Comparison of ENCODE assay signal across 36 cellular contexts in the genomic region with DNA sequence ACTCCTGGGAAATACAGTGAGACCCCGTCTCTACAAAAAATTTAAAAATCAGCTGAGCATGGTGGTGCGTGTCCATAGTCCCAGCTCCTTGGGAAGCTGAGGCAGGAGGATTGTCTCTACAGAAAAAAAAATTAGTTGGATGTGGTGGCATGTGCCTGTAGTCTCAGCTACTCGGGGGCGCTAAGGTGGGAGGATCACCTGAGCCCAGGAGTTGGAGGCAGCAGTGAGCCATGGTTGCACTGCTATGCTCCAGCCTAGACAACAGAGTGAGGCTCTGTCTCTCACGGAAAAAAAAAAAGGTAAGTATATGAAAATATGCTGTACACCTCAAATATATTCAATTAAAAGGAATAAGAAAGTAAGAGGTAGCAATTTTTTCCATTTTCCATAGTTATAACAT.
"Had no signal": no experiment of that assay in that cellular context is flagged by ENCODE, and none has a peak within 500 bp of the region (broad histone marks: within the 10 kb centered on the region; RNA-seq: fewer than 3 reads in every experiment).

No MANE protein-coding gene starts in this region.

- H3K27ac ChIP-seq: adrenal gland, ascending aorta, body of pancreas, brain microvascular endothelial cell, breast epithelium, cardiac muscle cell had no signal

- DNase-seq: activated effector memory CD4-positive, alpha-beta T cell treated with anti-CD3 and anti-CD28 coated beads, Interleukin-2, amount 50 U/mL, for 16 hours; activated effector memory CD4-positive, alpha-beta T cell treated with Interleukin-2 at 50 U/mL for 16 hours; activated gamma-delta T cell; activated gamma-delta T cell treated with Interleukin-2 at 50 U/mL for 16 hours; activated naive CD4-positive, alpha-beta T cell; activated naive CD4-positive, alpha-beta T cell treated with anti-CD3 and anti-CD28 coated beads for 36 hours; activated naive CD4-positive, alpha-beta T cell treated with anti-CD3 and anti-CD28 coated beads, Interleukin-2, amount 10 ng/mL, durations not matched to agents 7 days and 5 days; activated naive CD4-positive, alpha-beta T cell treated with anti-CD3 and anti-CD28 coated beads, Interleukin-2, amount 50 U/mL, for 16 hours; activated naive CD4-positive, alpha-beta T cell treated with Interleukin-2 at 50 U/mL for 16 hours; activated naive CD8-positive, alpha-beta T cell treated with anti-CD3 and anti-CD28 coated beads for 36 hours; activated naive CD8-positive, alpha-beta T cell treated with anti-CD3 and anti-CD28 coated beads, Interleukin-2, amount 10 ng/mL, durations not matched to agents 7 days and 5 days; activated naive CD8-positive, alpha-beta T cell treated with anti-CD3 and anti-CD28 coated beads, Interleukin-2, amount 50 U/mL, for 24 hours; activated T-cell treated with anti-CD3 and anti-CD28 coated beads, Interleukin-2, amount 50 U/mL, for 24 hours; activated T-cell treated with anti-CD3 and anti-CD28 coated beads, Interleukin-2, amount 50 U/mL, for 4 hours; activated T-cell treated with anti-CD3 and anti-CD28 coated beads, Interleukin-2, amount 50 U/mL, for 48 hours; activated T-cell treated with anti-CD3 and anti-CD28 coated beads, Interleukin-2, amount 50 U/mL, for 72 hours; adrenal gland; amniotic stem cell; amygdala; anterior cingulate cortex; aorta; body of pancreas; brain microvascular endothelial cell; central memory CD4-positive, alpha-beta T cell; cerebellar nuclear complex had no signal

- H3K4me3 Mint-ChIP-seq: activated naive CD4-positive, alpha-beta T cell treated with anti-CD3 and anti-CD28 coated beads for 36 hours; activated naive CD4-positive, alpha-beta T cell treated with anti-CD3 and anti-CD28 coated beads, Interleukin-2, amount 10 ng/mL, durations not matched to agents 7 days and 5 days; activated naive CD4-positive, alpha-beta T cell treated with anti-CD3 and anti-CD28 coated beads, Interleukin-2, amount 50 U/mL, for 24 hours; activated naive CD8-positive, alpha-beta T cell; activated naive CD8-positive, alpha-beta T cell treated with anti-CD3 and anti-CD28 coated beads for 36 hours; activated naive CD8-positive, alpha-beta T cell treated with anti-CD3 and anti-CD28 coated beads, Interleukin-2, amount 10 ng/mL, durations not matched to agents 7 days and 5 days; activated naive CD8-positive, alpha-beta T cell treated with anti-CD3 and anti-CD28 coated beads, Interleukin-2, amount 50 U/mL, for 24 hours; activated T-cell treated with anti-CD3 and anti-CD28 coated beads, Interleukin-2, amount 50 U/mL, for 24 hours; activated T-cell treated with anti-CD3 and anti-CD28 coated beads, Interleukin-2, amount 50 U/mL, for 4 hours; activated T-cell treated with anti-CD3 and anti-CD28 coated beads, Interleukin-2, amount 50 U/mL, for 72 hours; activated T-helper 1 cell treated with anti-CD3 and anti-CD28 coated beads, Interleukin-12 subunit alpha, Interleukin-12 subunit beta, Interleukin-2, Interleukin-4 antibody, amounts not matched to agents 30 ng/mL and 10 ng/mL and 1 ng/mL, durations not matched to agents 14 hours and 24 hours and 36 hours; brain; central memory CD8-positive, alpha-beta T cell had no signal

- H3K36me3 ChIP-seq: adrenal gland, ascending aorta, brain microvascular endothelial cell, breast epithelium, cardiac muscle cell had no signal

- H3K9me3 Mint-ChIP-seq: activated naive CD4-positive, alpha-beta T cell treated with anti-CD3 and anti-CD28 coated beads for 36 hours; activated naive CD4-positive, alpha-beta T cell treated with anti-CD3 and anti-CD28 coated beads, Interleukin-2, amount 10 ng/mL, durations not matched to agents 7 days and 5 days; activated naive CD4-positive, alpha-beta T cell treated with anti-CD3 and anti-CD28 coated beads, Interleukin-2, amount 50 U/mL, for 24 hours; activated naive CD4-positive, alpha-beta T cell treated with anti-CD3 and anti-CD28 coated beads, Interleukin-2, amount 50 U/mL, for 72 hours; activated naive CD8-positive, alpha-beta T cell treated with anti-CD3 and anti-CD28 coated beads for 36 hours; activated naive CD8-positive, alpha-beta T cell treated with anti-CD3 and anti-CD28 coated beads, Interleukin-2, amount 10 ng/mL, durations not matched to agents 7 days and 5 days; activated naive CD8-positive, alpha-beta T cell treated with anti-CD3 and anti-CD28 coated beads, Interleukin-2, amount 50 U/mL, for 24 hours; activated T-cell treated with anti-CD3 and anti-CD28 coated beads, Interleukin-2, amount 50 U/mL, for 24 hours; activated T-cell treated with anti-CD3 and anti-CD28 coated beads, Interleukin-2, amount 50 U/mL, for 4 hours; activated T-cell treated with anti-CD3 and anti-CD28 coated beads, Interleukin-2, amount 50 U/mL, for 72 hours; activated T-helper 1 cell treated with anti-CD3 and anti-CD28 coated beads, Interleukin-12 subunit alpha, Interleukin-12 subunit beta, Interleukin-2, Interleukin-4 antibody, amounts not matched to agents 30 ng/mL and 10 ng/mL and 1 ng/mL, durations not matched to agents 14 hours and 24 hours and 36 hours; activated T-helper 17 cell treated with anti-CD3 and anti-CD28 coated beads, Interleukin-2, amount 50 U/mL, for 72 hours; central memory CD8-positive, alpha-beta T cell had no signal

- H3K4me3 ChIP-seq: adrenal gland, ascending aorta, body of pancreas, breast epithelium, cardiac muscle cell had no signal

- H3K27me3 Mint-ChIP-seq: activated naive CD4-positive, alpha-beta T cell treated with anti-CD3 and anti-CD28 coated beads, Interleukin-2, amount 50 U/mL, for 24 hours; activated naive CD8-positive, alpha-beta T cell; activated naive CD8-positive, alpha-beta T cell treated with anti-CD3 and anti-CD28 coated beads for 36 hours; activated naive CD8-positive, alpha-beta T cell treated with anti-CD3 and anti-CD28 coated beads, Interleukin-2, amount 10 ng/mL, durations not matched to agents 7 days and 5 days; activated naive CD8-positive, alpha-beta T cell treated with anti-CD3 and anti-CD28 coated beads, Interleukin-2, amount 50 U/mL, for 24 hours; activated T-cell treated with anti-CD3 and anti-CD28 coated beads, Interleukin-2, amount 50 U/mL, for 24 hours; central memory CD8-positive, alpha-beta T cell had no signal

- H3K4me1 Mint-ChIP-seq: activated naive CD4-positive, alpha-beta T cell treated with anti-CD3 and anti-CD28 coated beads, Interleukin-2, amount 50 U/mL, for 24 hours had no signal

- H3K4me1 ChIP-seq: adrenal gland, ascending aorta, body of pancreas, breast epithelium had no signal

- FAIRE-seq: astrocyte had no signal

- H3K9me3 ChIP-seq: adrenal gland, ascending aorta, body of pancreas, breast epithelium had no signal

- ATAC-seq: activated naive CD4-positive, alpha-beta T cell treated with anti-CD3 and anti-CD28 coated beads, Interleukin-2, amount 50 U/mL, for 72 hours; activated naive CD8-positive, alpha-beta T cell treated with anti-CD3 and anti-CD28 coated beads, Interleukin-2, amount 50 U/mL, for 24 hours; activated T-cell treated with anti-CD3 and anti-CD28 coated beads, Interleukin-2, amount 50 U/mL, for 4 hours; activated T-cell treated with anti-CD3 and anti-CD28 coated beads, Interleukin-2, amount 50 U/mL, for 72 hours; activated T-helper 17 cell treated with anti-CD3 and anti-CD28 coated beads, Interleukin-2, amount 50 U/mL, for 72 hours; body of pancreas had no signal

- H3K27ac Mint-ChIP-seq: activated naive CD4-positive, alpha-beta T cell treated with anti-CD3 and anti-CD28 coated beads for 36 hours; activated naive CD4-positive, alpha-beta T cell treated with anti-CD3 and anti-CD28 coated beads, Interleukin-2, amount 10 ng/mL, durations not matched to agents 7 days and 5 days; activated naive CD4-positive, alpha-beta T cell treated with anti-CD3 and anti-CD28 coated beads, Interleukin-2, amount 50 U/mL, for 24 hours; activated naive CD8-positive, alpha-beta T cell; activated naive CD8-positive, alpha-beta T cell treated with anti-CD3 and anti-CD28 coated beads for 36 hours; activated naive CD8-positive, alpha-beta T cell treated with anti-CD3 and anti-CD28 coated beads, Interleukin-2, amount 10 ng/mL, durations not matched to agents 7 days and 5 days; activated naive CD8-positive, alpha-beta T cell treated with anti-CD3 and anti-CD28 coated beads, Interleukin-2, amount 50 U/mL, for 24 hours; activated T-cell treated with anti-CD3 and anti-CD28 coated beads, Interleukin-2, amount 50 U/mL, for 72 hours; activated T-helper 1 cell treated with anti-CD3 and anti-CD28 coated beads, Interleukin-12 subunit alpha, Interleukin-12 subunit beta, Interleukin-2, Interleukin-4 antibody, amounts not matched to agents 30 ng/mL and 10 ng/mL and 1 ng/mL, durations not matched to agents 14 hours and 24 hours and 36 hours; brain had no signal

- H3K27me3 ChIP-seq: adrenal gland, ascending aorta, body of pancreas, brain microvascular endothelial cell, breast epithelium, cardiac muscle cell had no signal

- H3K36me3 Mint-ChIP-seq: activated naive CD4-positive, alpha-beta T cell treated with anti-CD3 and anti-CD28 coated beads, Interleukin-2, amount 10 ng/mL, durations not matched to agents 7 days and 5 days; activated naive CD4-positive, alpha-beta T cell treated with anti-CD3 and anti-CD28 coated beads, Interleukin-2, amount 50 U/mL, for 24 hours; activated naive CD4-positive, alpha-beta T cell treated with anti-CD3 and anti-CD28 coated beads, Interleukin-2, amount 50 U/mL, for 72 hours; activated naive CD8-positive, alpha-beta T cell; activated naive CD8-positive, alpha-beta T cell treated with anti-CD3 and anti-CD28 coated beads for 36 hours; activated naive CD8-positive, alpha-beta T cell treated with anti-CD3 and anti-CD28 coated beads, Interleukin-2, amount 10 ng/mL, durations not matched to agents 7 days and 5 days; brain had no signal
